8 cellular contexts compared by ENCODE assay signal in the genomic region with DNA sequence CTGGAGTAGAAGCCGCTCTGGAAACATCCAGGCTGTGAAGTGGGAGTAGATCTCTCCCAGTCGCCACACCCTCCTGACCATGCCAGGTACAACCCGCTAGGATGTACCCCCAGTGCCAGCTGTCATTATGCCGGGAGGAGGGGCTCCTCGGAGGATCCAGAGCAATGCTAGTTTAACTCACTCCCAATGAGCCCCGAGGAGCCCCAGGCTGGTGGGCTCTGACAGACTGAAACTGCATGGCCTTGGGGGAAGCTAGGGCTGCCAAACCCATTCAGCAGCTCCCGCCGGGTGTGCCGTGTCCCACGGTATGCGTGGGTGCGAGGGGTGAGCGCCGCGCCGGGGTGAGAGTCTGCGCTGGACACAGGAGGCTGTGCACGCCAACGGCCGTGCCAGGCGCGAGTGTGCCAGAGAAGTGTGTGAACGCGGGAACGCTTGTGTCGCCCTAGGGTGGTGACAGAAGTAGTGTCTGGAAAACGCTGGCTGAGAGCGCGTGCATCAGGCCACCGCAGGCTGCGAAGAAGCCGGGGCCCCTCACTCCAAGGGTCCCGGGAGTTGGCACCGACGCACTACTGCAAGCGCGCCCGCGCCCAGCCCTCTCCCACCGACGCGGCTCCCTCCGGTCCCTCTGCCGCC.
A peak's percentile ranks its signal among the peaks of the same experiment; 100 is the strongest.
DNase-seq lines count a peak whose midpoint lies in the region; ATAC-seq, FAIRE-seq and TF ChIP-seq lines count a peak whose summit lies in the region.

No MANE protein-coding gene starts in this region.

- DNase-seq in NCI-H146 (lab: John Stamatoyannopoulos, UW) (peak; percentile 28), NCI-H146 treated with DMSO at 0.1 percent for 48 hours (lab: John Stamatoyannopoulos, UW; ENCODE audit: unreplicated experiment) (no peak), nephron progenitor cell (no peak), urothelium cell line (ENCODE audit: low spot score) (no peak), ACHN (no peak)

- no peak for TF ChIP-seq CTCF in nephron progenitor cell (IDR thresholded peaks at IDR 0.05)

- H3K36me3 ChIP-seq in endocrine pancreas (ENCODE audit: control insufficient read depth, insufficient read depth, low read length) = no peaks in the 10 kb centered on the region

- in situ Hi-C loops in ACHN (cut with HindIII; ENCODE audit: low pct_ligation_motif_present, low pct_unique_long_range_greater_than_20kb, low sequenced_read_pairs) = no loop called here

- FAIRE-seq in urothelium cell line (lab: Jason Lieb, UNC) = no peak

- ATAC-seq in HG02885 (IDR thresholded peaks at IDR 0.05; ENCODE audit: poor library complexity, unreplicated experiment) (peak; percentile 24), SK-N-SH treated with all-trans-retinoic acid at 6 μM for 48 hours (peak; percentile 24)

- no peaks in the 10 kb centered on the region for H3K4me1 ChIP-seq in endocrine pancreas (ENCODE audit: control insufficient read depth, insufficient read depth, low read length)

- no peaks in the 10 kb centered on the region for H3K36me3 Mint-ChIP-seq in nephron progenitor cell (ENCODE audit: low read depth)

- peak overlapping the region; percentile 57 for H3K9ac ChIP-seq in endocrine pancreas (ENCODE audit: control insufficient read depth, insufficient read depth, low read length)

- H3K9me3 ChIP-seq in endocrine pancreas (ENCODE audit: control insufficient read depth, low read length) = no peaks in the 10 kb centered on the region

- no peaks in the 10 kb centered on the region for H3K9me3 Mint-ChIP-seq in nephron progenitor cell

- peak overlapping the region; percentile 84 for H3K4me3 Mint-ChIP-seq in nephron progenitor cell

- H3K27me3 Mint-ChIP-seq in nephron progenitor cell (ENCODE audit: low read depth, poor library complexity) = peaks cover 50% of the 10 kb centered on the region

- no peaks in the 10 kb centered on the region for H3K27me3 ChIP-seq in endocrine pancreas (ENCODE audit: control insufficient read depth, insufficient read depth, low read length)

- H3K27ac Mint-ChIP-seq in nephron progenitor cell = no peak overlapping the region

- peaks cover 13% of the 10 kb centered on the region for H3K4me1 Mint-ChIP-seq in nephron progenitor cell

- H3K4me3 ChIP-seq in endocrine pancreas (ENCODE audit: control insufficient read depth, insufficient read depth, low read length) = no peak overlapping the region

TF ChIP-seq in SK-N-SH treated with all-trans-retinoic acid at 6 μM for 48 hours, 23 proteins besides CTCF, POLR2A, EP300 and RAD21:
- TF ChIP-seq SNAI2 (CRISPR knock-in tag; IDR thresholded peaks at IDR 0.05) (no peak), RARB (CRISPR knock-in tag; IDR thresholded peaks at IDR 0.05) (no peak), ZNF565 (CRISPR knock-in tag; conservative IDR thresholded peaks at IDR 0.05; ENCODE audit: low read depth) (no peak), ZC3H10 (CRISPR knock-in tag; IDR thresholded peaks at IDR 0.05) (no peak), TCF4 (CRISPR knock-in tag; IDR thresholded peaks at IDR 0.05; ENCODE audit: borderline replicate concordance) (no peak), ZFP3 (CRISPR knock-in tag; IDR thresholded peaks at IDR 0.05) (no peak), ISL1 (CRISPR knock-in tag; IDR thresholded peaks at IDR 0.05) (no peak), TOX (CRISPR knock-in tag; IDR thresholded peaks at IDR 0.05; ENCODE audit: borderline replicate concordance) (no peak), OSR1 (CRISPR knock-in tag; IDR thresholded peaks at IDR 0.05) (no peak), BACH2 (CRISPR knock-in tag; IDR thresholded peaks at IDR 0.05; ENCODE audit: borderline replicate concordance) (no peak), ZFP30 (CRISPR knock-in tag; IDR thresholded peaks at IDR 0.05) (no peak), ESRRG (CRISPR knock-in tag; IDR thresholded peaks at IDR 0.05) (no peak), PPARA (CRISPR knock-in tag; IDR thresholded peaks at IDR 0.05; ENCODE audit: borderline replicate concordance) (no peak), ZNF8 (CRISPR knock-in tag; IDR thresholded peaks at IDR 0.05) (no peak)
- TF ChIP-seq, protein P1, sequence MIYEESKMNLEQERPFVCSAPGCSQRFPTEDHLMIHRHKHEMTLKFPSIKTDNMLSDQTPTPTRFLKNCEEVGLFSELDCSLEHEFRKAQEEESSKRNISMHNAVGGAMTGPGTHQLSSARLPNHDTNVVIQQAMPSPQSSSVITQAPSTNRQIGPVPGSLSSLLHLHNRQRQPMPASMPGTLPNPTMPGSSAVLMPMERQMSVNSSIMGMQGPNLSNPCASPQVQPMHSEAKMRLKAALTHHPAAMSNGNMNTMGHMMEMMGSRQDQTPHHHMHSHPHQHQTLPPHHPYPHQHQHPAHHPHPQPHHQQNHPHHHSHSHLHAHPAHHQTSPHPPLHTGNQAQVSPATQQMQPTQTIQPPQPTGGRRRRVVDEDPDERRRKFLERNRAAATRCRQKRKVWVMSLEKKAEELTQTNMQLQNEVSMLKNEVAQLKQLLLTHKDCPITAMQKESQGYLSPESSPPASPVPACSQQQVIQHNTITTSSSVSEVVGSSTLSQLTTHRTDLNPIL (CRISPR knock-in tag; IDR thresholded peaks at IDR 0.05; ENCODE audit: low read depth) = no peak
- TF ChIP-seq, protein P2, sequence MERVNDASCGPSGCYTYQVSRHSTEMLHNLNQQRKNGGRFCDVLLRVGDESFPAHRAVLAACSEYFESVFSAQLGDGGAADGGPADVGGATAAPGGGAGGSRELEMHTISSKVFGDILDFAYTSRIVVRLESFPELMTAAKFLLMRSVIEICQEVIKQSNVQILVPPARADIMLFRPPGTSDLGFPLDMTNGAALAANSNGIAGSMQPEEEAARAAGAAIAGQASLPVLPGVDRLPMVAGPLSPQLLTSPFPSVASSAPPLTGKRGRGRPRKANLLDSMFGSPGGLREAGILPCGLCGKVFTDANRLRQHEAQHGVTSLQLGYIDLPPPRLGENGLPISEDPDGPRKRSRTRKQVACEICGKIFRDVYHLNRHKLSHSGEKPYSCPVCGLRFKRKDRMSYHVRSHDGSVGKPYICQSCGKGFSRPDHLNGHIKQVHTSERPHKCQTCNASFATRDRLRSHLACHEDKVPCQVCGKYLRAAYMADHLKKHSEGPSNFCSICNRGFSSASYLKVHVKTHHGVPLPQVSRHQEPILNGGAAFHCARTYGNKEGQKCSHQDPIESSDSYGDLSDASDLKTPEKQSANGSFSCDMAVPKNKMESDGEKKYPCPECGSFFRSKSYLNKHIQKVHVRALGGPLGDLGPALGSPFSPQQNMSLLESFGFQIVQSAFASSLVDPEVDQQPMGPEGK (CRISPR knock-in tag; IDR thresholded peaks at IDR 0.05; ENCODE audit: borderline replicate concordance) = no peak
- TF ChIP-seq, protein P3, sequence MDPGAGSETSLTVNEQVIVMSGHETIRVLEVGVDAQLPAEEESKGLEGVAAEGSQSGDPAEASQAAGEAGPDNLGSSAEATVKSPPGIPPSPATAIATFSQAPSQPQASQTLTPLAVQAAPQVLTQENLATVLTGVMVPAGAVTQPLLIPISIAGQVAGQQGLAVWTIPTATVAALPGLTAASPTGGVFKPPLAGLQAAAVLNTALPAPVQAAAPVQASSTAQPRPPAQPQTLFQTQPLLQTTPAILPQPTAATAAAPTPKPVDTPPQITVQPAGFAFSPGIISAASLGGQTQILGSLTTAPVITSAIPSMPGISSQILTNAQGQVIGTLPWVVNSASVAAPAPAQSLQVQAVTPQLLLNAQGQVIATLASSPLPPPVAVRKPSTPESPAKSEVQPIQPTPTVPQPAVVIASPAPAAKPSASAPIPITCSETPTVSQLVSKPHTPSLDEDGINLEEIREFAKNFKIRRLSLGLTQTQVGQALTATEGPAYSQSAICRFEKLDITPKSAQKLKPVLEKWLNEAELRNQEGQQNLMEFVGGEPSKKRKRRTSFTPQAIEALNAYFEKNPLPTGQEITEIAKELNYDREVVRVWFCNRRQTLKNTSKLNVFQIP (CRISPR knock-in tag; IDR thresholded peaks at IDR 0.05; ENCODE audit: borderline replicate concordance, low read depth) = no peak
